9 cellular contexts compared by ENCODE assay signal in the genomic region with DNA sequence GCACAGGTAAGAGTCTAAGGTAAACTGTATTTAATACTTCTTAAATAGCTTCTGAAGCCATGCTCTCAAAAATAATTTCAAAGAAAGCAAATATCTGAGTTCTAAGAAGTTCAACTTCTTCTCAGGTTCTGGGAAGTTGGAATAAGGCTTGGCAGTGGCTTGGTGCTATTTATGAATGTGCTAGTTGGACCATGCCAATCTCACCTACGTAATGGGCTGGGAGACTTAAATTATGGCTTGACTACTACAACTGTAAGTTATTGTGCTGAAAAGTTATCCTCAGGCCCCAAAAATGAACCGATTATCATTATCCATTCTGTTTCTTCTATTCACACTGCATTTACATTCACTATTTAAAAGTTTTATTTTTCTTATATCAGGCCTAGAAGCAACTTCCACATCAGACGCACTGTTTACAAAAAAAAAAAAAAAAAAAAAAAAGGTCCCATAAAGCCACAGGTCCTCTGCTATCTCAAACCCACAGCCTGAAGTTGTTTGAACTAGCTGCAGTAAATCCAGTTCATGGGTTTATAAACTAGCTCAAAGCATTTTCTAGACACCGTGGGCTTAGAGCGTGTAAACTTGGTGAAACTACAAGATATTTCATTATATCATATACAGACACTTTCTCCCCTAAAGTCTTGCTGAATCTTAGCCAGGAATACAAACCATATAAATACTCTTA. TPM values are rescaled to one million over a fixed set of nuclear protein-coding genes. Genes with fewer than 3 reads are reported as not detected.
DNase-seq lines count a peak whose midpoint lies in the region; ATAC-seq and TF ChIP-seq lines count a peak whose summit lies in the region.
"Had no signal": no experiment of that assay in that cellular context is flagged by ENCODE, and none has a peak within 500 bp of the region (broad histone marks: within the 10 kb centered on the region; RNA-seq: fewer than 3 reads in every experiment).

No MANE protein-coding gene starts in this region.

- H3K4me1 ChIP-seq in A673 (ENCODE audit: insufficient read depth, low read length, poor library complexity, severe bottlenecking) (peaks cover 17% of the 10 kb centered on the region), HUES48 (ENCODE audit: control insufficient read depth, insufficient read depth, low read length) (peaks cover 76% of the 10 kb centered on the region)

- POLR2A ChIA-PET in A673 (lab: Charles Lee; ENCODE audit: low non-redundant PET), result no interaction called here

- CTCF ChIA-PET in A673 (lab: Charles Lee), result no interaction called here

- H3K27me3 ChIP-seq in A673 (replicated peaks; ENCODE audit: insufficient read depth, low read depth, low read length, poor library complexity) (no peaks in the 10 kb centered on the region), HUES48 (ENCODE audit: control insufficient read depth, insufficient read depth, low read length) (peaks cover 3% of the 10 kb centered on the region; the same call in 1 of the 2 replicates)
- H3K27me3 ChIP-seq: MG63 had no signal

- H3K36me3 Mint-ChIP-seq in central memory CD8-positive, alpha-beta T cell (ENCODE audit: insufficient read depth), result peaks cover 11% of the 10 kb centered on the region
- H3K36me3 Mint-ChIP-seq in nephron progenitor cell (ENCODE audit: low read depth), result no peaks in the 10 kb centered on the region

- peak overlapping the region; percentile 16; the same call in 1 of the 2 replicates for H3K9ac ChIP-seq in HUES48 (ENCODE audit: low read depth, low read length)

- no peaks in the 10 kb centered on the region for H3K9me3 Mint-ChIP-seq in central memory CD8-positive, alpha-beta T cell
- H3K9me3 Mint-ChIP-seq in nephron progenitor cell, result no peaks in the 10 kb centered on the region

- no TSS peak for BruUV-seq in A673 (replicated peaks; lab: Mats Ljungman, UMichigan)

- peak overlapping the region; percentile 81 for H3K4me3 Mint-ChIP-seq in central memory CD8-positive, alpha-beta T cell
- H3K4me3 Mint-ChIP-seq in nephron progenitor cell, result peak overlapping the region; percentile 96

- TF ChIP-seq CTCF in A673 (conservative IDR thresholded peaks at IDR 0.05; ENCODE audit: low read depth, low read length) (no peak), nephron progenitor cell (IDR thresholded peaks at IDR 0.05) (no peak)

- H3K27ac Mint-ChIP-seq in central memory CD8-positive, alpha-beta T cell (ENCODE audit: low read depth), result no peak overlapping the region
- H3K27ac Mint-ChIP-seq in nephron progenitor cell, result no peak overlapping the region

- H3K4me1 Mint-ChIP-seq in central memory CD8-positive, alpha-beta T cell, result peaks cover 83% of the 10 kb centered on the region
- peaks cover 91% of the 10 kb centered on the region for H3K4me1 Mint-ChIP-seq in nephron progenitor cell

- intact Hi-C loops in A673 (cut with micrococcal nuclease; ENCODE audit: unreplicated experiment), result loop anchor here (10.0 kb wide), 1 partner anchor 93 kb away; no protein-coding TSS in a partner anchor

- H3K27ac ChIP-seq in A673 (ENCODE audit: low read depth, low read length, poor library complexity, severe bottlenecking), result no peak overlapping the region
- peak overlapping the region; percentile 84 for H3K27ac ChIP-seq in HUES48 (ENCODE audit: low read depth, low read length)

- H3K9me3 ChIP-seq in A673 (ENCODE audit: low read depth, low read length, poor library complexity, severe bottlenecking) (no peaks in the 10 kb centered on the region), HUES48 (ENCODE audit: control insufficient read depth, insufficient read depth, low read length) (no peaks in the 10 kb centered on the region)
- H3K9me3 ChIP-seq: MG63 had no signal

- no peak for ATAC-seq in central memory CD8-positive, alpha-beta T cell (replicated peaks; ENCODE audit: extremely low read depth, poor library complexity, severe bottlenecking)
- no peak for ATAC-seq in HG03442 (IDR thresholded peaks at IDR 0.05; ENCODE audit: unreplicated experiment)

- no peaks in the 10 kb centered on the region for H3K27me3 Mint-ChIP-seq in central memory CD8-positive, alpha-beta T cell
- H3K27me3 Mint-ChIP-seq in nephron progenitor cell (ENCODE audit: low read depth, poor library complexity), result peaks cover 12% of the 10 kb centered on the region

- H3K36me3 ChIP-seq in A673 (ENCODE audit: insufficient read depth, low read length, poor library complexity, severe bottlenecking) (no peaks in the 10 kb centered on the region), HUES48 (ENCODE audit: control insufficient read depth, insufficient read depth, low read length) (no peaks in the 10 kb centered on the region)
- H3K36me3 ChIP-seq: MG63 had no signal

- DNase-seq in A673 (ENCODE audit: low spot score) (no peak), nephron progenitor cell (no peak), NCI-H226 (no peak), DMS114 treated with DMSO at 0.1 percent for 48 hours (lab: John Stamatoyannopoulos, UW; ENCODE audit: unreplicated experiment) (no peak), cortex of kidney (lab: John Stamatoyannopoulos, UW) (no peak)
- DNase-seq in central memory CD8-positive, alpha-beta T cell (ENCODE audit: low spot score in 2 of 2), result no peak
- DNase-seq: MG63 had no signal

- H3K4me3 ChIP-seq in A673 (ENCODE audit: low read depth, low read length, poor library complexity, severe bottlenecking) (peak overlapping the region; percentile 75), HUES48 (ENCODE audit: low read depth, low read length) (peak overlapping the region; percentile 91)
- H3K4me3 ChIP-seq: MG63 had no signal

RNA-seq across cellular contexts. Expression of gene LRIG1, which starts 3.4 kb away (rescaled TPM):
- total RNA-seq in A673 (2021), result 24.1 and 24.9 TPM in 2 replicates
